ENCODE assay signal across 14 cellular contexts in the genomic region with DNA sequence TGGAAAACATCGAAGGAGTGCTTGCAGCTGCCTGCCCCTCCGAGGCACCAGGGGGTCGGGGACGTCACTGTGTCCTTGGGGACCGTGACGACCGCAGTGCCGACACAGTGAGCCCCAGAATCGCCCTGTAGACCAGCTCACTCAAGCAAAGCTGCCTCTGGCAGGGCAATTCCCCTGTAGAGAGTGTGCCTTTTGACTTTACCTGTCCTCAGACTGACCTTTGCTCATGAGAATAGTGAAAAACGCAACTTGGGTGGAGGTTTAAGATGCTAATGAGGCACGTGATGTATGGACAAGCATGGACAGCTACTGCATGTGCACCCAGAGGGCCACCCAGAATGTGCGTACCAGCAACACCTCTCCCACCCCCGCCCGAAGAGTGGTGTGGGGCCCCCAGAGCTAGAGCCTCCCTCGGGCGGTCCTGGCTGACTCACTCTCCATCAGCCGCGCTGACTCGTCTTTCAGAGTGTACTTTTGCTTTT.
DNase-seq lines count a peak whose midpoint lies in the region; ATAC-seq and TF ChIP-seq lines count a peak whose summit lies in the region.
"Had no signal": no experiment of that assay in that cellular context is flagged by ENCODE, and none has a peak within 500 bp of the region (broad histone marks: within the 10 kb centered on the region; RNA-seq: fewer than 3 reads in every experiment).

No MANE protein-coding gene starts in this region.

- WGBS in gastroesophageal sphincter (ENCODE audit: low coverage in 1 of 2), 2 donors, result 34 to 52% methylated on average over 3 to 9 of the region's 19 CpGs

- H3K4me3 ChIP-seq in gastroesophageal sphincter, result no peak overlapping the region
- H3K4me3 ChIP-seq: transverse colon had no signal

- peak; percentile 61 for DNase-seq in GM13976 (ENCODE audit: low spot score)
- DNase-seq in kidney glomerular epithelial cell (lab: John Stamatoyannopoulos, UW), result peak; percentile 6
- no peak for DNase-seq in activated CD4-positive, CD25-positive, alpha-beta regulatory T cell treated with anti-CD3 and anti-CD28 coated beads, Interleukin-2, amount 50 U/mL, for 72 hours
- DNase-seq in NCI-H2227 (lab: John Stamatoyannopoulos, UW; ENCODE audit: unreplicated experiment), result no peak
- DNase-seq: activated T-cell treated with anti-CD3 and anti-CD28 coated beads, Interleukin-2, amount 50 U/mL, for 72 hours; CD8-positive, alpha-beta memory T cell; natural killer cell; stimulated activated CD4-positive, alpha-beta T cell treated with anti-CD3 and anti-CD28 coated beads, Interleukin-2, amount 100 ng/mL, for 24 hours; SW 1271; transverse colon had no signal

- TF ChIP-seq POLR2A in gastroesophageal sphincter (IDR thresholded peaks at IDR 0.05), result no peak

- H3K36me3 ChIP-seq in gastroesophageal sphincter, result no peaks in the 10 kb centered on the region
- H3K36me3 ChIP-seq: transverse colon had no signal

- H3K27ac ChIP-seq in gastroesophageal sphincter, result no peak overlapping the region
- H3K27ac ChIP-seq: transverse colon had no signal

- no peak for TF ChIP-seq EP300 in gastroesophageal sphincter (IDR thresholded peaks at IDR 0.05)

- ATAC-seq in GM21423 (IDR thresholded peaks at IDR 0.05; ENCODE audit: unreplicated experiment) (peak; percentile 62), HG03571 (IDR thresholded peaks at IDR 0.05; ENCODE audit: unreplicated experiment) (peak; percentile 55), HG02840 (IDR thresholded peaks at IDR 0.05; ENCODE audit: low FRiP score, unreplicated experiment) (no peak), gastroesophageal sphincter (no peak)
- ATAC-seq: natural killer cell had no signal

- H3K27me3 ChIP-seq in gastroesophageal sphincter, result peaks cover 42% of the 10 kb centered on the region
- H3K27me3 ChIP-seq: transverse colon had no signal

- H3K9me3 ChIP-seq in gastroesophageal sphincter, result no peaks in the 10 kb centered on the region
- H3K9me3 ChIP-seq: transverse colon had no signal

- no peak for TF ChIP-seq CTCF in GM13976 (IDR thresholded peaks at IDR 0.05; ENCODE audit: borderline replicate concordance, control extremely low read depth, extremely low read depth, insufficient read depth, missing control alignments)
- no peak for TF ChIP-seq CTCF in gastroesophageal sphincter (IDR thresholded peaks at IDR 0.05)

- in situ Hi-C loops in GM13976 (cut with MboI; ENCODE audit: low sequenced_read_pairs, unreplicated experiment), result no loop called here

- no peaks in the 10 kb centered on the region for H3K4me1 ChIP-seq in gastroesophageal sphincter
- H3K4me1 ChIP-seq: transverse colon had no signal

Comparison
In these comparisons a context has a peak if more than half of its experiments do, and no peak if none do; other contexts are left out.
1. DNase-seq: peak in GM13976 (single experiment) and kidney glomerular epithelial cell (single experiment); none in activated CD4-positive, CD25-positive, alpha-beta regulatory T cell treated with anti-CD3 and anti-CD28 coated beads, Interleukin-2, amount 50 U/mL, for 72 hours (single experiment) and NCI-H2227 (single experiment).
2. ATAC-seq: peak in GM21423 (single experiment) and HG03571 (single experiment); none in HG02840 (single experiment) and gastroesophageal sphincter (single experiment).